8 cellular contexts compared by ENCODE assay signal in the genomic region with DNA sequence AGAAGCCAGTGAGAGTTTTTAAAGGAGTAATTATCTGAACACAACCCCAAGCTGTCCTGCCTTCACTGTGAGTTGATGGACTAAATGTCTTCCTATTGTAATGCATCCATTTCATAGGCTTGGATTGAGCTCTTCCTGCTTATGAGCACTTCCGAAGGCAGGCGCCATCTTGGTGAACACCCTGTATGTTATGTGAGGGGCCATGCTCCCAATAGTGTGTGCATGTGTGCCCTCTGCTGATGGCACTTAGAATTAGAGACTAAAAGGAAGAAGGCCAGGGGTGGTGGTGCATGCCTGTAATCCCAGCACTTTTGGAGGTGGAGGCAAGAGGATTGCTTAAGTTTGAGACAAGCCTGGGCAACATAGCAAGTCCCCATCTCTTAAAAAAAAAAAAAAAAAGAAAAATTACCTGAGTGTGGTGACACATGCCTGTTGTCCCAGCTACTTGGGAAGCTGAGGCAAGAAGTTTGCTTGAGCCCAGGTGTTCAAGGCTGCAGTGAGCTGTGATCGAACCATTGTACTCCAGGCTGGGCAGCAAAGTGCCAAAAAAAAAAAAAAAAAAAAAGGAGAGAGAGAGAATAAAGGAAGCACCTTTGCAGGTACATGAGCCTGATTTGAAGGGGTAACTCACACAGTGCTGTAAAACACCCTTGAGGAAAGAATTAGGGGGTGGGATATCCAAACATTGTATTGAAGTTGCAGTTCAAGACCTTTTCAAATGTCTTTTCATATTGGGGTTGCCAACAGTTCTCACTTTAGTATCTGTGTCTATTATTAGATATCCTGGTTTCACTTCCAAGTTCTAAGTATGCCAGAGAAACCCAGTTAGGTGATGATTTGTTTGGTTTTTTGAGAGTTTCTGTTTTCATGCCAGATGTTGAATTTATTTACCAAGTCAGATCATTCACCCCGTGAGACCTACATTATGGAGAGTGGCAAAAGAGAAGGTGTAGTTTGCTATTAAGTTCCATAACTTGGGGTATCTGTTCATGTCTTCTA.
DNase-seq lines count a peak whose midpoint lies in the region; ATAC-seq and TF ChIP-seq lines count a peak whose summit lies in the region.

No MANE protein-coding gene starts in this region.

- no peaks in the 10 kb centered on the region for H3K9me3 ChIP-seq in gastroesophageal sphincter

- TF ChIP-seq POLR2A in gastroesophageal sphincter (IDR thresholded peaks at IDR 0.05) = no peak

- peaks cover 2 to 10% of the 10 kb centered on the region in 2 donors for H3K36me3 ChIP-seq in gastroesophageal sphincter

- 11 to 67% methylated on average over 2 to 4 of the region's 4 CpGs for WGBS in gastroesophageal sphincter (ENCODE audit: low coverage in 1 of 2), 2 donors

- no peaks in the 10 kb centered on the region for H3K27me3 ChIP-seq in gastroesophageal sphincter

- H3K4me3 ChIP-seq in gastroesophageal sphincter = no peak overlapping the region

- no peak for TF ChIP-seq EP300 in gastroesophageal sphincter (IDR thresholded peaks at IDR 0.05)

- ATAC-seq in GM19372 (IDR thresholded peaks at IDR 0.05; ENCODE audit: low read depth, unreplicated experiment) = peak; percentile 51
- ATAC-seq in HG03280 (IDR thresholded peaks at IDR 0.05; ENCODE audit: unreplicated experiment) = peak; percentile 43
- ATAC-seq in gastroesophageal sphincter = no peak

- DNase-seq in EL = peak; percentile 40
- DNase-seq in RPMI7951 (ENCODE audit: low read depth) = peak; percentile 67
- no peak for DNase-seq in AML-193 (lab: John Stamatoyannopoulos, UW)
- DNase-seq in activated effector memory CD4-positive, alpha-beta T cell treated with Interleukin-2 at 50 U/mL for 16 hours = no peak
- DNase-seq in AG20443 (ENCODE audit: low spot score) = no peak

- H3K27ac ChIP-seq in gastroesophageal sphincter = peak overlapping the region in 3 of 4 donors; percentile 28 to 51 (median 41)

- no peak for TF ChIP-seq CTCF in gastroesophageal sphincter (IDR thresholded peaks at IDR 0.05)

- H3K4me1 ChIP-seq in gastroesophageal sphincter = peaks cover 12 to 85% (median 23%) of the 10 kb centered on the region in 3 donors

Comparison
In these comparisons a context has a peak if more than half of its experiments do, and no peak if none do; other contexts are left out.
1. DNase-seq: peak in EL (single experiment) and RPMI7951 (single experiment); none in AML-193 (0 of 2), activated effector memory CD4-positive, alpha-beta T cell treated with Interleukin-2 at 50 U/mL for 16 hours (single experiment) and AG20443 (single experiment).